Comparison of ENCODE assay signal across 2 cellular contexts in the genomic region with DNA sequence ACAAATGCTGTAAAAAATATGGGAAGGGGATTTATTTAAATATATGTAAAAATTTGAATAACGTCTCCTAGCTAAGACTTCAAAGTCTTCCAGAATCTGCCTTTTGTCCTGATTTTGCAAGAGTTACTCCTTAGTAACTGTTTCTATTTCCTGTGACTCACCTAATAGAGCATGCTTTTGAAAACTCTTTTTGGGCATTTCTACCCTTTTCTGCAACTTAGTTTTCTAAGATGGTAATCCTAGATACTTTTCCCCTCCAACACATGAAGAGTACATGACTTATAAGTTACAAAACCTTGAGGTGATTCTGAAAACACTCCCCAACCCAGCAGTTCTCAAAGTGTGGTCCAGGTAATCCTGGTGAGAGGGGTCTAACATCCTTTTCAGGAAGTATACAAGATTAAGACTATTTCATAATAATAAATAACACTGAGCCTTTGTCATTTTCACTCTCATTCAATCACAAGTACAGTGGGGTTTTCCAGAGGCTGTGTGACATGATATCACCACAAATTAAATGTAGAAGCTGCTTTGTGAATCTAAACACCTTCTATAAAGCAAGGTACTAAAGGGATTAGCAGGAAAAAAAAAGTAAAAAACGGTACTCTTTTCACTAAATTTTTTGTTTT.
TF ChIP-seq lines count a peak whose summit lies in the region.

No MANE protein-coding gene starts in this region.

TF ChIP-seq in IMR-90, 13 proteins besides CTCF, POLR2A, EP300 and RAD21:
- TF ChIP-seq, protein P1, sequence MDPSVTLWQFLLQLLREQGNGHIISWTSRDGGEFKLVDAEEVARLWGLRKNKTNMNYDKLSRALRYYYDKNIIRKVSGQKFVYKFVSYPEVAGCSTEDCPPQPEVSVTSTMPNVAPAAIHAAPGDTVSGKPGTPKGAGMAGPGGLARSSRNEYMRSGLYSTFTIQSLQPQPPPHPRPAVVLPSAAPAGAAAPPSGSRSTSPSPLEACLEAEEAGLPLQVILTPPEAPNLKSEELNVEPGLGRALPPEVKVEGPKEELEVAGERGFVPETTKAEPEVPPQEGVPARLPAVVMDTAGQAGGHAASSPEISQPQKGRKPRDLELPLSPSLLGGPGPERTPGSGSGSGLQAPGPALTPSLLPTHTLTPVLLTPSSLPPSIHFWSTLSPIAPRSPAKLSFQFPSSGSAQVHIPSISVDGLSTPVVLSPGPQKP (IDR thresholded peaks at IDR 0.05; ENCODE audit: borderline replicate concordance, low read depth, low read length): no peak
- no peak for TF ChIP-seq CHD1 (IDR thresholded peaks at IDR 0.05; ENCODE audit: low read depth, low read length)
- TF ChIP-seq, protein P2, sequence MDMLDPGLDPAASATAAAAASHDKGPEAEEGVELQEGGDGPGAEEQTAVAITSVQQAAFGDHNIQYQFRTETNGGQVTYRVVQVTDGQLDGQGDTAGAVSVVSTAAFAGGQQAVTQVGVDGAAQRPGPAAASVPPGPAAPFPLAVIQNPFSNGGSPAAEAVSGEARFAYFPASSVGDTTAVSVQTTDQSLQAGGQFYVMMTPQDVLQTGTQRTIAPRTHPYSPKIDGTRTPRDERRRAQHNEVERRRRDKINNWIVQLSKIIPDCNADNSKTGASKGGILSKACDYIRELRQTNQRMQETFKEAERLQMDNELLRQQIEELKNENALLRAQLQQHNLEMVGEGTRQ (IDR thresholded peaks at IDR 0.05; ENCODE audit: low read depth, low read length): no peak
- no peak for TF ChIP-seq SMC3 (IDR thresholded peaks at IDR 0.05; ENCODE audit: low read depth, low read length)
- TF ChIP-seq MAFK (IDR thresholded peaks at IDR 0.05; ENCODE audit: low read depth, low read length): 0 out of 2 replicates have a peak, but pooled peaks have one; percentile 2
- TF ChIP-seq CEBPB (IDR thresholded peaks at IDR 0.05; ENCODE audit: low read depth, low read length): peak; percentile 93
- no peak for TF ChIP-seq MXI1 (IDR thresholded peaks at IDR 0.05; ENCODE audit: borderline replicate concordance, low read depth, low read length)
- TF ChIP-seq RCOR1 (IDR thresholded peaks at IDR 0.05; ENCODE audit: insufficient replicate concordance, low read length): no peak
- TF ChIP-seq NFE2L2 (IDR thresholded peaks at IDR 0.05; ENCODE audit: low read depth, low read length): no peak
- no peak for TF ChIP-seq MAZ (IDR thresholded peaks at IDR 0.05; ENCODE audit: borderline replicate concordance, low read depth, low read length)
- TF ChIP-seq BHLHE40 (IDR thresholded peaks at IDR 0.05; ENCODE audit: low read depth, low read length): no peak
- peak; percentile 33; the same call in 1 of the 2 replicates for TF ChIP-seq FOS (IDR thresholded peaks at IDR 0.05; ENCODE audit: low read depth, low read length)
- TF ChIP-seq RFX5 (IDR thresholded peaks at IDR 0.05; ENCODE audit: low read depth, low read length): no peak

TF ChIP-seq in HepG2, 621 proteins besides CTCF, POLR2A, EP300 and RAD21:
- TF ChIP-seq ZMYM2 (CRISPR knock-in tag; IDR thresholded peaks at IDR 0.05): no peak
- no peak for TF ChIP-seq SMARCC2 (IDR thresholded peaks at IDR 0.05)
- no peak for TF ChIP-seq GATA4 (IDR thresholded peaks at IDR 0.05; ENCODE audit: borderline replicate concordance, low read depth)
- no peak for TF ChIP-seq SP5 (CRISPR knock-in tag; IDR thresholded peaks at IDR 0.05; ENCODE audit: borderline replicate concordance, low read depth)
- TF ChIP-seq HES4 (CRISPR knock-in tag; IDR thresholded peaks at IDR 0.05; ENCODE audit: borderline replicate concordance): no peak
- TF ChIP-seq, protein P3, sequence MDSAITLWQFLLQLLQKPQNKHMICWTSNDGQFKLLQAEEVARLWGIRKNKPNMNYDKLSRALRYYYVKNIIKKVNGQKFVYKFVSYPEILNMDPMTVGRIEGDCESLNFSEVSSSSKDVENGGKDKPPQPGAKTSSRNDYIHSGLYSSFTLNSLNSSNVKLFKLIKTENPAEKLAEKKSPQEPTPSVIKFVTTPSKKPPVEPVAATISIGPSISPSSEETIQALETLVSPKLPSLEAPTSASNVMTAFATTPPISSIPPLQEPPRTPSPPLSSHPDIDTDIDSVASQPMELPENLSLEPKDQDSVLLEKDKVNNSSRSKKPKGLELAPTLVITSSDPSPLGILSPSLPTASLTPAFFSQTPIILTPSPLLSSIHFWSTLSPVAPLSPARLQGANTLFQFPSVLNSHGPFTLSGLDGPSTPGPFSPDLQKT (CRISPR knock-in tag; IDR thresholded peaks at IDR 0.05; ENCODE audit: borderline replicate concordance): no peak
- TF ChIP-seq, protein P4, sequence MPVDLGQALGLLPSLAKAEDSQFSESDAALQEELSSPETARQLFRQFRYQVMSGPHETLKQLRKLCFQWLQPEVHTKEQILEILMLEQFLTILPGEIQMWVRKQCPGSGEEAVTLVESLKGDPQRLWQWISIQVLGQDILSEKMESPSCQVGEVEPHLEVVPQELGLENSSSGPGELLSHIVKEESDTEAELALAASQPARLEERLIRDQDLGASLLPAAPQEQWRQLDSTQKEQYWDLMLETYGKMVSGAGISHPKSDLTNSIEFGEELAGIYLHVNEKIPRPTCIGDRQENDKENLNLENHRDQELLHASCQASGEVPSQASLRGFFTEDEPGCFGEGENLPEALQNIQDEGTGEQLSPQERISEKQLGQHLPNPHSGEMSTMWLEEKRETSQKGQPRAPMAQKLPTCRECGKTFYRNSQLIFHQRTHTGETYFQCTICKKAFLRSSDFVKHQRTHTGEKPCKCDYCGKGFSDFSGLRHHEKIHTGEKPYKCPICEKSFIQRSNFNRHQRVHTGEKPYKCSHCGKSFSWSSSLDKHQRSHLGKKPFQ (CRISPR knock-in tag; IDR thresholded peaks at IDR 0.05; ENCODE audit: insufficient replicate concordance): no peak
- no peak for TF ChIP-seq RORA (CRISPR knock-in tag; IDR thresholded peaks at IDR 0.05)
- TF ChIP-seq, protein P5, sequence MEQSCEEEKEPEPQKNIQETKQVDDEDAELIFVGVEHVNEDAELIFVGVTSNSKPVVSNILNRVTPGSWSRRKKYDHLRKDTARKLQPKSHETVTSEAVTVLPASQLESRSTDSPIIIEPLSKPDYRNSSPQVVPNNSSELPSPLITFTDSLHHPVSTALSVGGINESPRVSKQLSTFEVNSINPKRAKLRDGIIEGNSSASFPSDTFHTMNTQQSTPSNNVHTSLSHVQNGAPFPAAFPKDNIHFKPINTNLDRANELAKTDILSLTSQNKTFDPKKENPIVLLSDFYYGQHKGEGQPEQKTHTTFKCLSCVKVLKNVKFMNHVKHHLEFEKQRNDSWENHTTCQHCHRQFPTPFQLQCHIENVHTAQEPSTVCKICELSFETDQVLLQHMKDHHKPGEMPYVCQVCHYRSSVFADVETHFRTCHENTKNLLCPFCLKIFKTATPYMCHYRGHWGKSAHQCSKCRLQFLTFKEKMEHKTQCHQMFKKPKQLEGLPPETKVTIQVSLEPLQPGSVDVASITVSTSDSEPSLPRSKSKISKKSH (CRISPR knock-in tag; IDR thresholded peaks at IDR 0.05; ENCODE audit: borderline replicate concordance): no peak
- TF ChIP-seq PHF8 (CRISPR knock-in tag; IDR thresholded peaks at IDR 0.05): no peak
- TF ChIP-seq KDM1A (CRISPR knock-in tag; IDR thresholded peaks at IDR 0.05): no peak
- TF ChIP-seq ESRRA (CRISPR knock-in tag; IDR thresholded peaks at IDR 0.05; ENCODE audit: low read depth): no peak
- TF ChIP-seq, protein P6, sequence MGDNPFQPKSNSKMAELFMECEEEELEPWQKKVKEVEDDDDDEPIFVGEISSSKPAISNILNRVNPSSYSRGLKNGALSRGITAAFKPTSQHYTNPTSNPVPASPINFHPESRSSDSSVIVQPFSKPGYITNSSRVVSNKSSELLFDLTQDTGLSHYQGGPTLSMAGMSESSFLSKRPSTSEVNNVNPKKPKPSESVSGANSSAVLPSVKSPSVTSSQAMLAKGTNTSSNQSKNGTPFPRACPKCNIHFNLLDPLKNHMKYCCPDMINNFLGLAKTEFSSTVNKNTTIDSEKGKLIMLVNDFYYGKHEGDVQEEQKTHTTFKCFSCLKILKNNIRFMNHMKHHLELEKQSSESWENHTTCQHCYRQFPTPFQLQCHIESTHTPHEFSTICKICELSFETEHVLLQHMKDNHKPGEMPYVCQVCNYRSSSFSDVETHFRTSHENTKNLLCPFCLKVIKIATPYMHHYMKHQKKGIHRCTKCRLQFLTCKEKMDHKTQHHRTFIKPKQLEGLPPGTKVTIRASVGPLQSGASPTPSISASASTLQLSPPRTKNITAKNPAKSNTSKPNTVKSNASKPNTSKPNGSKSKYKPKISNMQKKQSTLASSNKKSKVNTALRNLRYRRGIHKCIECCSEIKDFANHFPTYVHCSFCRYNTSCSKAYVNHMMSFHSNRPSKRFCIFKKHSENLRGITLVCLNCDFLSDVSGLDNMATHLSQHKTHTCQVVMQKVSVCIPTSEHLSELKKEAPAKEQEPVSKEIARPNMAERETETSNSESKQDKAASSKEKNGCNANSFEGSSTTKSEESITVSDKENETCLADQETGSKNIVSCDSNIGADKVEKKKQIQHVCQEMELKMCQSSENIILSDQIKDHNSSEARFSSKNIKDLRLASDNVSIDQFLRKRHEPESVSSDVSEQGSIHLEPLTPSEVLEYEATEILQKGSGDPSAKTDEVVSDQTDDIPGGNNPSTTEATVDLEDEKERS (CRISPR knock-in tag; IDR thresholded peaks at IDR 0.05): no peak
- TF ChIP-seq, protein P7, sequence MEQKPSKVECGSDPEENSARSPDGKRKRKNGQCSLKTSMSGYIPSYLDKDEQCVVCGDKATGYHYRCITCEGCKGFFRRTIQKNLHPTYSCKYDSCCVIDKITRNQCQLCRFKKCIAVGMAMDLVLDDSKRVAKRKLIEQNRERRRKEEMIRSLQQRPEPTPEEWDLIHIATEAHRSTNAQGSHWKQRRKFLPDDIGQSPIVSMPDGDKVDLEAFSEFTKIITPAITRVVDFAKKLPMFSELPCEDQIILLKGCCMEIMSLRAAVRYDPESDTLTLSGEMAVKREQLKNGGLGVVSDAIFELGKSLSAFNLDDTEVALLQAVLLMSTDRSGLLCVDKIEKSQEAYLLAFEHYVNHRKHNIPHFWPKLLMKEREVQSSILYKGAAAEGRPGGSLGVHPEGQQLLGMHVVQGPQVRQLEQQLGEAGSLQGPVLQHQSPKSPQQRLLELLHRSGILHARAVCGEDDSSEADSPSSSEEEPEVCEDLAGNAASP (CRISPR knock-in tag; IDR thresholded peaks at IDR 0.05; ENCODE audit: borderline replicate concordance): no peak
- TF ChIP-seq, protein P8, sequence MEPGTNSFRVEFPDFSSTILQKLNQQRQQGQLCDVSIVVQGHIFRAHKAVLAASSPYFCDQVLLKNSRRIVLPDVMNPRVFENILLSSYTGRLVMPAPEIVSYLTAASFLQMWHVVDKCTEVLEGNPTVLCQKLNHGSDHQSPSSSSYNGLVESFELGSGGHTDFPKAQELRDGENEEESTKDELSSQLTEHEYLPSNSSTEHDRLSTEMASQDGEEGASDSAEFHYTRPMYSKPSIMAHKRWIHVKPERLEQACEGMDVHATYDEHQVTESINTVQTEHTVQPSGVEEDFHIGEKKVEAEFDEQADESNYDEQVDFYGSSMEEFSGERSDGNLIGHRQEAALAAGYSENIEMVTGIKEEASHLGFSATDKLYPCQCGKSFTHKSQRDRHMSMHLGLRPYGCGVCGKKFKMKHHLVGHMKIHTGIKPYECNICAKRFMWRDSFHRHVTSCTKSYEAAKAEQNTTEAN (CRISPR knock-in tag; conservative IDR thresholded peaks at IDR 0.05): no peak
- no peak for TF ChIP-seq HMGA1 (CRISPR knock-in tag; conservative IDR thresholded peaks at IDR 0.05)
